10 cellular contexts compared by ENCODE assay signal in the genomic region with DNA sequence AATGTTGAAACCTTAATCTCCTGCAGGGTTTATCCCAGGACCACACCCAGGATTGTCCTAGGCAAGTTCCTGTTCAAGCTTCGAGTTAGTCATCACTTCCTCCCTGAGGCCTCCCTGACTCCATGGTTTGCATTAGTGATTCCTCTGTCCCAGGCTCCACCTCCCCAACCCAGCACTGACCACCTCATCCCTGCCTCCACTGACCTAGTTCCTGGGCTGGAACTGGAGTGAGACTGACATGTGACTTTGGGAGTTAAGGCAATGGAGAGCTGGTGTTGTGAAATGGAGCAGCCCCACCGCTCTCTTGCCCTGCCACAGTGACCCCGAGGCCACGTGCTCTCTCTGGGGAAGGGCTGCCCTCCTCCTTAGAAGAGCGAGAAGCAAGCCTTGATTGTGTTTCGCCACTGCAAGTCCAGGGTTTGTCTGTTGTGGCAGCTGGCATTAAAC. TPM values are rescaled to one million over a fixed set of nuclear protein-coding genes. Genes with fewer than 3 reads are reported as not detected.
DNase-seq lines count a peak whose midpoint lies in the region; ATAC-seq and TF ChIP-seq lines count a peak whose summit lies in the region.
"Had no signal": no experiment of that assay in that cellular context is flagged by ENCODE, and none has a peak within 500 bp of the region (broad histone marks: within the 10 kb centered on the region; RNA-seq: fewer than 3 reads in every experiment).

No MANE protein-coding gene starts in this region.

- H3K27ac Mint-ChIP-seq in WTC11, result no peak overlapping the region
- H3K27ac Mint-ChIP-seq in activated naive CD4-positive, alpha-beta T cell treated with anti-CD3 and anti-CD28 coated beads for 36 hours, result no peak overlapping the region

- no peaks in the 10 kb centered on the region for H3K36me3 Mint-ChIP-seq in WTC11
- no peaks in the 10 kb centered on the region for H3K36me3 Mint-ChIP-seq in activated naive CD4-positive, alpha-beta T cell treated with anti-CD3 and anti-CD28 coated beads for 36 hours (ENCODE audit: low read depth)

- CTCF ChIA-PET in WTC11 (lab: Charles Lee), result no interaction called here
- CTCF ChIA-PET in activated naive CD4-positive, alpha-beta T cell treated with anti-CD3 and anti-CD28 coated beads for 36 hours (lab: Charles Lee), result interaction anchor here (1.2 to 1.4 kb wide), 2 partner anchors 36 to 58 kb away, joined by 3 to 5 read pairs; no protein-coding TSS in a partner anchor

- no peaks in the 10 kb centered on the region for H3K4me1 Mint-ChIP-seq in WTC11
- no peaks in the 10 kb centered on the region for H3K4me1 Mint-ChIP-seq in activated naive CD4-positive, alpha-beta T cell treated with anti-CD3 and anti-CD28 coated beads for 36 hours (ENCODE audit: low read depth)

- H3K27me3 ChIP-seq in hepatocyte (peaks cover 6% of the 10 kb centered on the region), testis (no peaks in the 10 kb centered on the region)
- H3K27me3 ChIP-seq: neutrophil had no signal

- H3K27me3 Mint-ChIP-seq in WTC11 (ENCODE audit: low read depth), result peaks cover 12% of the 10 kb centered on the region
- no peaks in the 10 kb centered on the region for H3K27me3 Mint-ChIP-seq in activated naive CD4-positive, alpha-beta T cell treated with anti-CD3 and anti-CD28 coated beads for 36 hours (ENCODE audit: low read depth)

- H3K9me3 Mint-ChIP-seq in WTC11, result peaks cover 5% of the 10 kb centered on the region; the same call in 1 of the 2 replicates
- no peaks in the 10 kb centered on the region for H3K9me3 Mint-ChIP-seq in activated naive CD4-positive, alpha-beta T cell treated with anti-CD3 and anti-CD28 coated beads for 36 hours

- no peaks in the 10 kb centered on the region for H4K20me1 ChIP-seq in hepatocyte (ENCODE audit: insufficient read depth, poor library complexity, severe bottlenecking)

- TF ChIP-seq POLR2A in testis (IDR thresholded peaks at IDR 0.05), result no peak

- H3K4me3 ChIP-seq in hepatocyte, result no peak overlapping the region
- H3K4me3 ChIP-seq in testis, result no peak overlapping the region

- intact Hi-C loops in testis (cut with DNase I; ENCODE audit: low total_unique reads), result no loop called here
- intact Hi-C loops in activated naive CD4-positive, alpha-beta T cell treated with anti-CD3 and anti-CD28 coated beads for 36 hours (cut with micrococcal nuclease), result no loop called here

- H3K27ac ChIP-seq in hepatocyte, result no peak overlapping the region
- no peak overlapping the region for H3K27ac ChIP-seq in testis
- H3K27ac ChIP-seq: neutrophil had no signal

- no peaks in the 10 kb centered on the region for H3K79me2 ChIP-seq in hepatocyte

- WGBS in hepatocyte (ENCODE audit: low lambda C conversion rate, missing lambda C conversion rate), result 69% methylated on average over 6 of the region's 6 CpGs
- 66 to 72% methylated on average over 6 of the region's 6 CpGs for WGBS in testis, 2 donors

- no peaks in the 10 kb centered on the region for H3K4me1 ChIP-seq in hepatocyte (ENCODE audit: insufficient read depth)
- H3K4me1 ChIP-seq in testis, result no peaks in the 10 kb centered on the region

- H3K9me3 ChIP-seq in hepatocyte (ENCODE audit: low read depth) (no peaks in the 10 kb centered on the region), testis (no peaks in the 10 kb centered on the region)
- H3K9me3 ChIP-seq: neutrophil had no signal

- no peaks in the 10 kb centered on the region for H3K36me3 ChIP-seq in hepatocyte (replicated peaks; ENCODE audit: insufficient read depth, low read depth)
- no peaks in the 10 kb centered on the region for H3K36me3 ChIP-seq in testis (ENCODE audit: low read depth, missing control alignments)
- H3K36me3 ChIP-seq: neutrophil had no signal

- POLR2A ChIA-PET in WTC11 (lab: Charles Lee), result no interaction called here

- no peaks in the 10 kb centered on the region for H3K9me2 ChIP-seq in hepatocyte (replicated peaks; ENCODE audit: insufficient read depth)

- peak; percentile 50; the same call in 1 of the 2 replicates for ATAC-seq in WTC11
- no peak for ATAC-seq in GM18498 (IDR thresholded peaks at IDR 0.05; ENCODE audit: unreplicated experiment)

- H2AFZ ChIP-seq in hepatocyte, result no peak overlapping the region

- H3K4me3 Mint-ChIP-seq in WTC11, result no peak overlapping the region
- no peak overlapping the region for H3K4me3 Mint-ChIP-seq in activated naive CD4-positive, alpha-beta T cell treated with anti-CD3 and anti-CD28 coated beads for 36 hours

- no peak for TF ChIP-seq CTCF in WTC11 (IDR thresholded peaks at IDR 0.05)
- no peak for TF ChIP-seq CTCF in hepatocyte (IDR thresholded peaks at IDR 0.05; ENCODE audit: poor library complexity)
- TF ChIP-seq CTCF in testis (IDR thresholded peaks at IDR 0.05), result no peak

- DNase-seq in HPDE6-E6E7 (ENCODE audit: extremely low spot score), result peak; percentile 94
- no peak for DNase-seq in WTC11 (ENCODE audit: low spot score)
- peak; percentile 55 for DNase-seq in hepatocyte (ENCODE audit: low spot score)
- peak; percentile 26 for DNase-seq in testis
- DNase-seq in stimulated activated CD8-positive, alpha-beta memory T cell treated with anti-CD3 and anti-CD28 coated beads, Interleukin-4, amount 100 ng/mL, for 48 hours, result no peak
- no peak for DNase-seq in activated CD4-positive, alpha-beta T cell treated with anti-CD3 and anti-CD28 coated beads for 48 hours
- no peak for DNase-seq in activated naive CD4-positive, alpha-beta T cell treated with anti-CD3 and anti-CD28 coated beads for 36 hours
- DNase-seq: caudate nucleus had no signal

- no peak overlapping the region for H3K4me2 ChIP-seq in hepatocyte

TF ChIP-seq in WTC11, 78 proteins besides CTCF, POLR2A, EP300 and RAD21:
- TF ChIP-seq CREB1 (CRISPR knock-in tag; IDR thresholded peaks at IDR 0.05) (no peak), SP1 (CRISPR knock-in tag; conservative IDR thresholded peaks at IDR 0.05) (no peak), GABPB1 (CRISPR knock-in tag; IDR thresholded peaks at IDR 0.05) (peak; percentile 43; the same call in 1 of the 2 replicates)
- TF ChIP-seq, protein P1, sequence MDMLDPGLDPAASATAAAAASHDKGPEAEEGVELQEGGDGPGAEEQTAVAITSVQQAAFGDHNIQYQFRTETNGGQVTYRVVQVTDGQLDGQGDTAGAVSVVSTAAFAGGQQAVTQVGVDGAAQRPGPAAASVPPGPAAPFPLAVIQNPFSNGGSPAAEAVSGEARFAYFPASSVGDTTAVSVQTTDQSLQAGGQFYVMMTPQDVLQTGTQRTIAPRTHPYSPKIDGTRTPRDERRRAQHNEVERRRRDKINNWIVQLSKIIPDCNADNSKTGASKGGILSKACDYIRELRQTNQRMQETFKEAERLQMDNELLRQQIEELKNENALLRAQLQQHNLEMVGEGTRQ (CRISPR knock-in tag; IDR thresholded peaks at IDR 0.05), result no peak

RNA-seq across cellular contexts. Expression of gene DTX1, which starts 15.8 kb away (rescaled TPM):
- 6.2 to 9.2 TPM (median 7.7 TPM) in 3 replicates for total RNA-seq in WTC11 (2021)
- total RNA-seq in hepatocyte, result 0.47 and 1.0 TPM in 2 replicates
- polyA plus RNA-seq in hepatocyte, result 0.89 and 2.3 TPM in 2 replicates
- total RNA-seq in testis, result 10 to 100 TPM; 22.8 to 26.9 TPM
- polyA plus RNA-seq in testis (ENCODE audit: insufficient read depth, low read depth, low replicate concordance), result 15.0 TPM
- 10 to 100 TPM in 1 of 2 experiments, 1 to 10 TPM in 1; 8.3 to 10.7 TPM for total RNA-seq in activated naive CD4-positive, alpha-beta T cell treated with anti-CD3 and anti-CD28 coated beads for 36 hours

Comparison
In these comparisons a context has a peak if more than half of its experiments do, and no peak if none do; other contexts are left out.
1. DNase-seq: peak in HPDE6-E6E7 (single experiment), hepatocyte (single experiment) and testis (single experiment); none in WTC11 (single experiment), stimulated activated CD8-positive, alpha-beta memory T cell treated with anti-CD3 and anti-CD28 coated beads, Interleukin-4, amount 100 ng/mL, for 48 hours (single experiment), activated CD4-positive, alpha-beta T cell treated with anti-CD3 and anti-CD28 coated beads for 48 hours (single experiment) and activated naive CD4-positive, alpha-beta T cell treated with anti-CD3 and anti-CD28 coated beads for 36 hours (single experiment).